ENCODE assay signal across 8 cellular contexts in the genomic region with DNA sequence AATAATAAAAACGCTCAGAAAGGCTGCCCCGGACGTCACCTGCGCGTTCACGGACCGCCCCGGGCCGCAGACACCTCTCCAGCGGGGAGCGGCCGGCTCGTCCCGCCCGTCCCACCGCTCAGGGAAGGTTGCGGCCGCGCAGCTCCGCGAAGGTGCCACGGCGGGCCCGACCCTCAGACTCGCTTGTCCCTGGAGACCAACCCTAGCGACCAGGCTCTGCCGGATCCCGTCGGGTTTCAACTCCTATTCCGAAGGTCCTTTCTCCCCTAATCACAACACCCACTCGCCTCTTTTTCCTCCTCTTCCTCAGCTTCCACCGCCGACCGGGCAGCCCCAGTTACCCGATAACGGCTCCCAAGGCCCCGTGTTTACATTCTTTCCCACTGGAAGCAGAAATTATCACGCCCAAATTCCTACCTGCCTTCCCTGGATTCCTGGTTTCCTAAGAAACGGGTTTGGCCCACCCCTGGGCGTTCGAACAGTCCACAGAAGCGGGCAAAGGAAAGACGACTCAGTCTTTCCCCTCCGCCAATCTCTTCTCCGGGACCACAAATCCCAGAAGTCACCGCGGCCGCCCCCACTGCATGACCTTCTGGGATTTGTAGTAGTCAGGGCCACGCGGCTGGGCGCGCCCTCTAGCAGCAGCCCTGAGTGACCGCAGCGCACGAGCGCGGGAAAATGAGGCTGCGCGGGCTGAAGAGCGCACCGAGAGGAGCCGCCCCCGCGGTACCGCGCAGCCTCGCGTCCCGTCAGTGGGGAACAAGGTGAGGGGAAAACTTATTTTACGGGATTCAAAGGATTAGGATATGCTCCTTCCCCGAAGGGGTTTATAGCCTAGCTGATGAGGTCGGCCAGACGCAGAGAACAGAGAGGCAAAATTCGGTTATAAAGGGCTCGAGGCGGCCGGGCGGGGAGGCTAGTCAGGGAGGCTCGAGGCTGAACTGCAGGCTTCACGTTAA. TPM values are rescaled to one million over a fixed set of nuclear protein-coding genes. Genes with fewer than 3 reads are reported as not detected.
DNase-seq lines count a peak whose midpoint lies in the region; ATAC-seq, FAIRE-seq and TF ChIP-seq lines count a peak whose summit lies in the region.

A gene with protein sequence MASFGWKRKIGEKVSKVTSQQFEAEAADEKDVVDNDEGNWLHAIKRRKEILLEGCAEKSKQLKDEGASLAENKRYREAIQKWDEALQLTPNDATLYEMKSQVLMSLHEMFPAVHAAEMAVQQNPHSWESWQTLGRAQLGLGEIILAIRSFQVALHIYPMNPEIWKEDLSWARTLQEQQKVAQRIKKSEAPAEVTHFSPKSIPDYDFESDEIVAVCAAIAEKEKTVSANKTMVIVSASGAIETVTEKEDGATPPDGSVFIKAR (minus strand): TSS at position 555 of the 959 bp plus-strand sequence. CDS start 8,943 bp downstream, outside the sequence.

- H3K36me3 ChIP-seq in kidney (ENCODE audit: control insufficient read depth in 1 of 2, insufficient read depth in 2 of 2, low read length in 2 of 2), result no peaks in the 10 kb centered on the region

- H3K9me3 ChIP-seq in kidney (ENCODE audit: control insufficient read depth in 1 of 2, low read length in 2 of 2), result no peaks in the 10 kb centered on the region

- H3K9ac ChIP-seq in kidney (ENCODE audit: low read length in 2 of 2), result peak within 1 kb of the TSS; percentile 97 to 98

- H3K27ac Mint-ChIP-seq in chondrocyte (ENCODE audit: unreplicated experiment), result no peak within 1 kb of the TSS

- peaks cover 4% of the 10 kb centered on the region for H3K9me3 Mint-ChIP-seq in chondrocyte (ENCODE audit: low read depth)

- peak within 1 kb of the TSS; percentile 95 to 99 for H3K4me3 ChIP-seq in kidney (ENCODE audit: low read length in 2 of 2)

- peaks cover 4% of the 10 kb centered on the region for H3K36me3 Mint-ChIP-seq in chondrocyte (ENCODE audit: low read depth)

- ATAC-seq in GM19043 (IDR thresholded peaks at IDR 0.05; ENCODE audit: low read depth, unreplicated experiment) (peak; percentile 88), HG03378 (IDR thresholded peaks at IDR 0.05; ENCODE audit: unreplicated experiment) (peak; percentile 78)

- H3K4me1 Mint-ChIP-seq in chondrocyte (ENCODE audit: low read depth), result no peaks in the 10 kb centered on the region

- H3K27ac ChIP-seq in kidney (ENCODE audit: low read depth in 2 of 2, low read length in 2 of 2), result peak within 1 kb of the TSS; percentile 90 to 94

- no peak within 1 kb of the TSS for H3K4me3 Mint-ChIP-seq in chondrocyte (ENCODE audit: unreplicated experiment)

- intact Hi-C loops in kidney (cut with DNase I), result no loop called here

- peaks cover 0 to 4% of the 10 kb centered on the region in 2 donors for H3K4me1 ChIP-seq in kidney (ENCODE audit: control insufficient read depth in 1 of 2, insufficient read depth in 1 of 2, low read depth in 1 of 2, low read length in 2 of 2)

- H3K27me3 Mint-ChIP-seq in chondrocyte (ENCODE audit: low read depth), result no peaks in the 10 kb centered on the region

- DNase-seq in Ammon's horn (ENCODE audit: low spot score) (peak; percentile 97), NCI-H446 treated with DMSO at 0.1 percent for 48 hours (lab: John Stamatoyannopoulos, UW) (peak; percentile 97), chondrocyte (ENCODE audit: low spot score) (peak; percentile 96), kidney (peak; percentile 98)
- DNase-seq in activated CD4-positive, CD25-positive, alpha-beta regulatory T cell treated with anti-CD3 and anti-CD28 coated beads, Interleukin-2, amount 50 U/mL, for 72 hours, result peak; percentile 88
- DNase-seq in stimulated activated CD4-positive, alpha-beta T cell treated with anti-CD3 and anti-CD28 coated beads, Interleukin-15, amount 100 ng/mL, for 24 hours, result peak; percentile 98

- peak; percentile 45 for FAIRE-seq in kidney (lab: Jason Lieb, UNC)

- TF ChIP-seq CTCF in chondrocyte (IDR thresholded peaks at IDR 0.05) (peak; percentile 79), kidney (IDR thresholded peaks at IDR 0.05; ENCODE audit: borderline replicate concordance, extremely low read depth, insufficient read depth) (peak; percentile 82)

RNA-seq across cellular contexts. Expression of the gene that starts here (rescaled TPM):
- total RNA-seq in chondrocyte (14.3 to 17.3 TPM (median 15.0 TPM) in 3 replicates), kidney (20.1 TPM)
- 7.1 TPM for polyA plus RNA-seq in kidney (ENCODE audit: insufficient read depth, low read depth, low replicate concordance)

Comparison
In these comparisons a context has a peak if more than half of its experiments do, and no peak if none do; other contexts are left out.
1. Peak in every context shown above with its lines: DNase-seq, ATAC-seq, H3K4me3 ChIP-seq and H3K27ac ChIP-seq.